14 cellular contexts compared by ENCODE assay signal in the genomic region with DNA sequence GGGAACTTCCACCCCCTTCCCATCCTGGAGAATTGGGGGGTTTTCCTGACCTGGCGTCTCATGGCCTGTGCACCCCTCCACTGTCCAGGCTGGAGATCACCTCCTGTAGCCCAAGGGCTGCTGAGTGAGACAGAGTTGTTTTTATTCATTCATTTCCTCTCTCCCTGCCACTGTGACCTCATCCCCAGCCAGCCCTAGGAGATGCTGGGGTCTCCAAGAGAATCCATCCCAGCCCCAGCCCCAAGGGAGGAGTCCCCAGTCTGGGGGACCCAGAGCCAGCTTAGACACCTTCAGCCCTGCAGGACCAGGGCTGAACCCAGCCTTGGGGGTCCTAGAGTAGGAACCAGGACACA. TPM values are rescaled to one million over a fixed set of nuclear protein-coding genes. Genes with fewer than 3 reads are reported as not detected.
DNase-seq lines count a peak whose midpoint lies in the region; ATAC-seq, FAIRE-seq and TF ChIP-seq lines count a peak whose summit lies in the region.
"Had no signal": no experiment of that assay in that cellular context is flagged by ENCODE, and none has a peak within 500 bp of the region (broad histone marks: within the 10 kb centered on the region; RNA-seq: fewer than 3 reads in every experiment).

No MANE protein-coding gene starts in this region.

- no peaks in the 10 kb centered on the region for H3F3A ChIP-seq in MM.1S (ENCODE audit: insufficient read depth, low read length)
- no peaks in the 10 kb centered on the region for H3F3A ChIP-seq in smooth muscle cell (ENCODE audit: low read depth)

- H3K79me2 ChIP-seq in MM.1S (ENCODE audit: low read length) (no peaks in the 10 kb centered on the region), smooth muscle cell (ENCODE audit: low read depth) (no peaks in the 10 kb centered on the region)

- TF ChIP-seq POLR2A in GM12892 (IDR thresholded peaks at IDR 0.05; ENCODE audit: low read depth, low read length): no peak

- peak overlapping the region in 2 of 4 donors; percentile 8 to 32 for H3K4me3 Mint-ChIP-seq in CD4-positive, CD25-positive, alpha-beta regulatory T cell
- no peak overlapping the region for H3K4me3 Mint-ChIP-seq in activated T-helper 1 cell treated with anti-CD3 and anti-CD28 coated beads, Interleukin-12 subunit alpha, Interleukin-12 subunit beta, Interleukin-2, Interleukin-4 antibody, amounts not matched to agents 30 ng/mL and 10 ng/mL and 1 ng/mL, durations not matched to agents 14 hours and 24 hours and 36 hours
- peak overlapping the region; percentile 59 for H3K4me3 Mint-ChIP-seq in memory B cell

- peaks cover 0 to 66% (median 27%) of the 10 kb centered on the region in 4 donors for H3K4me1 Mint-ChIP-seq in CD4-positive, CD25-positive, alpha-beta regulatory T cell
- H3K4me1 Mint-ChIP-seq in activated T-helper 1 cell treated with anti-CD3 and anti-CD28 coated beads, Interleukin-12 subunit alpha, Interleukin-12 subunit beta, Interleukin-2, Interleukin-4 antibody, amounts not matched to agents 30 ng/mL and 10 ng/mL and 1 ng/mL, durations not matched to agents 14 hours and 24 hours and 36 hours (ENCODE audit: low read depth): peaks cover 49% of the 10 kb centered on the region
- peaks cover 50% of the 10 kb centered on the region for H3K4me1 Mint-ChIP-seq in memory B cell

- peaks cover 0 to 1% (median 0%) of the 10 kb centered on the region in 7 donors for H3K9me3 Mint-ChIP-seq in CD4-positive, CD25-positive, alpha-beta regulatory T cell
- no peaks in the 10 kb centered on the region for H3K9me3 Mint-ChIP-seq in activated T-helper 1 cell treated with anti-CD3 and anti-CD28 coated beads, Interleukin-12 subunit alpha, Interleukin-12 subunit beta, Interleukin-2, Interleukin-4 antibody, amounts not matched to agents 30 ng/mL and 10 ng/mL and 1 ng/mL, durations not matched to agents 14 hours and 24 hours and 36 hours
- H3K9me3 Mint-ChIP-seq in memory B cell: no peaks in the 10 kb centered on the region

- peak overlapping the region in 2 of 3 donors; percentile 56 to 87 for H3K27ac Mint-ChIP-seq in CD4-positive, CD25-positive, alpha-beta regulatory T cell
- H3K27ac Mint-ChIP-seq in activated T-helper 1 cell treated with anti-CD3 and anti-CD28 coated beads, Interleukin-12 subunit alpha, Interleukin-12 subunit beta, Interleukin-2, Interleukin-4 antibody, amounts not matched to agents 30 ng/mL and 10 ng/mL and 1 ng/mL, durations not matched to agents 14 hours and 24 hours and 36 hours: peak overlapping the region; percentile 26
- H3K27ac Mint-ChIP-seq in memory B cell: peak overlapping the region; percentile 87

- peaks cover 33% of the 10 kb centered on the region for H3K36me3 ChIP-seq in CD4-positive, CD25-positive, alpha-beta regulatory T cell (ENCODE audit: control insufficient read depth, insufficient read depth, low read length)
- no peaks in the 10 kb centered on the region for H3K36me3 ChIP-seq in MM.1S (replicated peaks; ENCODE audit: insufficient read depth, low read length)
- no peaks in the 10 kb centered on the region for H3K36me3 ChIP-seq in smooth muscle cell (ENCODE audit: low read depth)
- H3K36me3 ChIP-seq: heart right ventricle, transverse colon had no signal

- H3K9ac ChIP-seq in MM.1S (ENCODE audit: low read length) (no peak overlapping the region), smooth muscle cell (ENCODE audit: low read depth) (no peak overlapping the region)

- H3K4me3 ChIP-seq in CD4-positive, CD25-positive, alpha-beta regulatory T cell (ENCODE audit: low read depth, low read length): no peak overlapping the region
- peak overlapping the region; percentile 0 for H3K4me3 ChIP-seq in GM12864 (ENCODE audit: low read depth, low read length)
- H3K4me3 ChIP-seq in MM.1S (ENCODE audit: low read length): no peak overlapping the region
- H3K4me3 ChIP-seq in smooth muscle cell: no peak overlapping the region
- H3K4me3 ChIP-seq: heart right ventricle, transverse colon had no signal

- H3K36me3 Mint-ChIP-seq in CD4-positive, CD25-positive, alpha-beta regulatory T cell: peaks cover 44% of the 10 kb centered on the region
- H3K36me3 Mint-ChIP-seq in activated T-helper 1 cell treated with anti-CD3 and anti-CD28 coated beads, Interleukin-12 subunit alpha, Interleukin-12 subunit beta, Interleukin-2, Interleukin-4 antibody, amounts not matched to agents 30 ng/mL and 10 ng/mL and 1 ng/mL, durations not matched to agents 14 hours and 24 hours and 36 hours (ENCODE audit: low read depth): peaks cover 48% of the 10 kb centered on the region
- H3K36me3 Mint-ChIP-seq in memory B cell: peaks cover 19% of the 10 kb centered on the region

- no peak for DNase-seq in CD4-positive, CD25-positive, alpha-beta regulatory T cell
- DNase-seq in GM12864 (ENCODE audit: low read depth) (no peak), memory B cell (ENCODE audit: low spot score in 2 of 2) (no peak), MM.1S (no peak), GM12892 (ENCODE audit: insufficient read length) (no peak), smooth muscle cell (lab: John Stamatoyannopoulos, UW; ENCODE audit: unreplicated experiment) (no peak)
- DNase-seq in activated T-helper 1 cell treated with anti-CD3 and anti-CD28 coated beads, Interleukin-12 subunit alpha, Interleukin-12 subunit beta, Interleukin-2, Interleukin-4 antibody, amounts not matched to agents 30 ng/mL and 10 ng/mL and 1 ng/mL, durations not matched to agents 14 hours and 24 hours and 36 hours (ENCODE audit: low spot score): no peak
- no peak for DNase-seq in central memory CD4-positive, alpha-beta T cell
- DNase-seq: SIG-M5 had no signal

- no peaks in the 10 kb centered on the region for H3K9me2 ChIP-seq in MM.1S (replicated peaks; ENCODE audit: insufficient read depth, low read length)

- H4K20me1 ChIP-seq in MM.1S (ENCODE audit: insufficient read depth, low read length) (no peaks in the 10 kb centered on the region), smooth muscle cell (ENCODE audit: low read depth) (no peaks in the 10 kb centered on the region)

- no peaks in the 10 kb centered on the region for H3K9me3 ChIP-seq in CD4-positive, CD25-positive, alpha-beta regulatory T cell (ENCODE audit: control insufficient read depth in 2 of 2, low read length in 2 of 2)
- H3K9me3 ChIP-seq in MM.1S (replicated peaks; ENCODE audit: insufficient read depth, low read length) (no peaks in the 10 kb centered on the region), smooth muscle cell (replicated peaks; ENCODE audit: low read depth) (no peaks in the 10 kb centered on the region)
- H3K9me3 ChIP-seq: heart right ventricle, transverse colon had no signal

- ATAC-seq in CD4-positive, CD25-positive, alpha-beta regulatory T cell (ENCODE audit: low read depth in 2 of 2): no peak
- ATAC-seq in memory B cell (ENCODE audit: low read depth): no peak
- ATAC-seq: esophagus mucosa had no signal

- intact Hi-C loops in activated T-helper 1 cell treated with anti-CD3 and anti-CD28 coated beads, Interleukin-12 subunit alpha, Interleukin-12 subunit beta, Interleukin-2, Interleukin-4 antibody, amounts not matched to agents 30 ng/mL and 10 ng/mL and 1 ng/mL, durations not matched to agents 14 hours and 24 hours and 36 hours (cut with micrococcal nuclease): no loop called here

- peaks cover 50% of the 10 kb centered on the region for H3K4me1 ChIP-seq in CD4-positive, CD25-positive, alpha-beta regulatory T cell (ENCODE audit: control insufficient read depth, insufficient read depth, low read length, poor library complexity, severe bottlenecking)
- peaks cover 16% of the 10 kb centered on the region for H3K4me1 ChIP-seq in MM.1S (ENCODE audit: low read length)
- peaks cover 7% of the 10 kb centered on the region for H3K4me1 ChIP-seq in smooth muscle cell (ENCODE audit: low read depth)

- H3K4me2 ChIP-seq in MM.1S (ENCODE audit: low read depth, low read length) (no peak overlapping the region), smooth muscle cell (no peak overlapping the region)

- TF ChIP-seq CTCF in GM12864 (IDR thresholded peaks at IDR 0.05; ENCODE audit: low read depth, low read length, missing control alignments) (no peak), MM.1S (IDR thresholded peaks at IDR 0.05; ENCODE audit: low read length) (no peak), smooth muscle cell (IDR thresholded peaks at IDR 0.05; ENCODE audit: borderline replicate concordance, insufficient read depth, poor library complexity, severe bottlenecking) (no peak)

- no peaks in the 10 kb centered on the region for H3K27me3 Mint-ChIP-seq in CD4-positive, CD25-positive, alpha-beta regulatory T cell
- H3K27me3 Mint-ChIP-seq in activated T-helper 1 cell treated with anti-CD3 and anti-CD28 coated beads, Interleukin-12 subunit alpha, Interleukin-12 subunit beta, Interleukin-2, Interleukin-4 antibody, amounts not matched to agents 30 ng/mL and 10 ng/mL and 1 ng/mL, durations not matched to agents 14 hours and 24 hours and 36 hours (ENCODE audit: insufficient read depth): no peaks in the 10 kb centered on the region
- H3K27me3 Mint-ChIP-seq in memory B cell: no peaks in the 10 kb centered on the region

- no peak for FAIRE-seq in GM12892 (lab: Jason Lieb, UNC)
- FAIRE-seq: HTR-8/SVneo had no signal

- H3K27ac ChIP-seq in CD4-positive, CD25-positive, alpha-beta regulatory T cell (ENCODE audit: insufficient read depth, low read length, poor library complexity, severe bottlenecking): no peak overlapping the region
- H3K27ac ChIP-seq in MM.1S (ENCODE audit: low read length): no peak overlapping the region
- no peak overlapping the region for H3K27ac ChIP-seq in smooth muscle cell (ENCODE audit: low read depth)
- H3K27ac ChIP-seq: heart right ventricle, transverse colon had no signal

- WGBS in smooth muscle cell (ENCODE audit: low lambda C conversion rate): 88% methylated on average over 1 of the region's 1 CpG

- no peak overlapping the region for H2AFZ ChIP-seq in MM.1S (ENCODE audit: low read length)
- no peak overlapping the region for H2AFZ ChIP-seq in smooth muscle cell (ENCODE audit: low read depth)

- no peaks in the 10 kb centered on the region for H3K27me3 ChIP-seq in CD4-positive, CD25-positive, alpha-beta regulatory T cell (ENCODE audit: control insufficient read depth, insufficient read depth, low read length)
- H3K27me3 ChIP-seq in MM.1S (replicated peaks; ENCODE audit: insufficient read depth, low read length) (no peaks in the 10 kb centered on the region), smooth muscle cell (ENCODE audit: low read depth) (no peaks in the 10 kb centered on the region)
- H3K27me3 ChIP-seq: transverse colon had no signal

RNA-seq across cellular contexts. Expression of gene FCHO1, which starts 4.2 kb away (rescaled TPM):
- total RNA-seq in CD4-positive, CD25-positive, alpha-beta regulatory T cell: 71.9 TPM
- polyA plus RNA-seq in CD4-positive, CD25-positive, alpha-beta regulatory T cell: 10 to 100 TPM in 3 of 4 donors, 1 to 10 TPM in 1; 8.3 to 16.6 (median 13.7) TPM
- 88.6 and 93.6 TPM in 2 replicates for total RNA-seq in activated T-helper 1 cell treated with anti-CD3 and anti-CD28 coated beads, Interleukin-12 subunit alpha, Interleukin-12 subunit beta, Interleukin-2, Interleukin-4 antibody, amounts not matched to agents 30 ng/mL and 10 ng/mL and 1 ng/mL, durations not matched to agents 14 hours and 24 hours and 36 hours
- 19.9 TPM for polyA plus RNA-seq in GM12892 (2012; ENCODE audit: missing spikeins)
- total RNA-seq in smooth muscle cell: 1.0 and 18.0 TPM in 2 replicates
- polyA plus RNA-seq in smooth muscle cell: 5.3 and 5.7 TPM in 2 replicates
- total RNA-seq: myocyte had no signal

RNA-seq across cellular contexts. Expression of gene MAP1S, which starts 36.2 kb away (rescaled TPM):
- 47.6 TPM for total RNA-seq in CD4-positive, CD25-positive, alpha-beta regulatory T cell
- polyA plus RNA-seq in CD4-positive, CD25-positive, alpha-beta regulatory T cell: 10 to 100 TPM; 14.0 to 26.6 (median 20.1) TPM
- 81.7 and 83.7 TPM in 2 replicates for total RNA-seq in activated T-helper 1 cell treated with anti-CD3 and anti-CD28 coated beads, Interleukin-12 subunit alpha, Interleukin-12 subunit beta, Interleukin-2, Interleukin-4 antibody, amounts not matched to agents 30 ng/mL and 10 ng/mL and 1 ng/mL, durations not matched to agents 14 hours and 24 hours and 36 hours
- polyA plus RNA-seq in GM12892 (2012; ENCODE audit: missing spikeins): 16.0 TPM
- total RNA-seq in smooth muscle cell: 10.2 and 11.7 TPM in 2 replicates
- 55.5 and 62.1 TPM in 2 replicates for polyA plus RNA-seq in smooth muscle cell

RNA-seq across cellular contexts. Expression of gene B3GNT3, which starts 39.4 kb away (rescaled TPM):
- 0.47 TPM for total RNA-seq in CD4-positive, CD25-positive, alpha-beta regulatory T cell
- under 1 TPM in 1 of 4 donors, not detected in 3; 0.27 TPM for polyA plus RNA-seq in CD4-positive, CD25-positive, alpha-beta regulatory T cell
- total RNA-seq in activated T-helper 1 cell treated with anti-CD3 and anti-CD28 coated beads, Interleukin-12 subunit alpha, Interleukin-12 subunit beta, Interleukin-2, Interleukin-4 antibody, amounts not matched to agents 30 ng/mL and 10 ng/mL and 1 ng/mL, durations not matched to agents 14 hours and 24 hours and 36 hours: not detected in 2 replicates
- not detected for polyA plus RNA-seq in GM12892 (2012; ENCODE audit: missing spikeins)
- total RNA-seq in smooth muscle cell: 0.67 and 2.8 TPM in 2 replicates
- polyA plus RNA-seq in smooth muscle cell: 0.56 TPM in 1 of 2 replicates, not detected in the other
- total RNA-seq: heart right ventricle, myocyte had no signal
- polyA plus RNA-seq: heart right ventricle had no signal

Comparison
In these comparisons a context has a peak if more than half of its experiments do, and no peak if none do; other contexts are left out.
1. H3K27ac Mint-ChIP-seq: peak in every context shown above with its lines; median percentile 87 in memory B cell; 72 in CD4-positive, CD25-positive, alpha-beta regulatory T cell; 26 in activated T-helper 1 cell treated with anti-CD3 and anti-CD28 coated beads, Interleukin-12 subunit alpha, Interleukin-12 subunit beta, Interleukin-2, Interleukin-4 antibody, amounts not matched to agents 30 ng/mL and 10 ng/mL and 1 ng/mL, durations not matched to agents 14 hours and 24 hours and 36 hours.